2 cellular contexts compared by ENCODE assay signal in genomic region chr7:134520130-134520529, GRCh38.
A peak's percentile ranks its signal among the peaks of the same experiment; 100 is the strongest.
TF ChIP-seq lines count a peak whose summit lies in the region.

No MANE protein-coding gene starts in this region.

TF ChIP-seq in Ishikawa, 13 proteins besides CTCF, POLR2A, EP300 and RAD21:
- no peak for TF ChIP-seq REST (IDR thresholded peaks at IDR 0.05; ENCODE audit: low read depth)
- no peak for TF ChIP-seq YY1 (IDR thresholded peaks at IDR 0.05; ENCODE audit: low read depth)
- no peak for TF ChIP-seq USF1 (IDR thresholded peaks at IDR 0.05)
- TF ChIP-seq CREB1 (IDR thresholded peaks at IDR 0.05; ENCODE audit: low read depth), result no peak
- TF ChIP-seq TEAD4 (IDR thresholded peaks at IDR 0.05), result no peak

TF ChIP-seq in HepG2, 621 proteins besides CTCF, POLR2A, EP300 and RAD21:
- TF ChIP-seq STAG1 (CRISPR knock-in tag; IDR thresholded peaks at IDR 0.05) (peak; percentile 26; the same call in 1 of the 2 replicates), HOMEZ (CRISPR knock-in tag; IDR thresholded peaks at IDR 0.05; ENCODE audit: low read depth) (no peak), KAT8 (CRISPR knock-in tag; IDR thresholded peaks at IDR 0.05) (no peak), HOXA3 (CRISPR knock-in tag; IDR thresholded peaks at IDR 0.05) (no peak), NONO (IDR thresholded peaks at IDR 0.05) (no peak), NONO (CRISPR knock-in tag; conservative IDR thresholded peaks at IDR 0.05) (no peak)
